Comparison of ENCODE assay signal across 13 cellular contexts in the genomic region with DNA sequence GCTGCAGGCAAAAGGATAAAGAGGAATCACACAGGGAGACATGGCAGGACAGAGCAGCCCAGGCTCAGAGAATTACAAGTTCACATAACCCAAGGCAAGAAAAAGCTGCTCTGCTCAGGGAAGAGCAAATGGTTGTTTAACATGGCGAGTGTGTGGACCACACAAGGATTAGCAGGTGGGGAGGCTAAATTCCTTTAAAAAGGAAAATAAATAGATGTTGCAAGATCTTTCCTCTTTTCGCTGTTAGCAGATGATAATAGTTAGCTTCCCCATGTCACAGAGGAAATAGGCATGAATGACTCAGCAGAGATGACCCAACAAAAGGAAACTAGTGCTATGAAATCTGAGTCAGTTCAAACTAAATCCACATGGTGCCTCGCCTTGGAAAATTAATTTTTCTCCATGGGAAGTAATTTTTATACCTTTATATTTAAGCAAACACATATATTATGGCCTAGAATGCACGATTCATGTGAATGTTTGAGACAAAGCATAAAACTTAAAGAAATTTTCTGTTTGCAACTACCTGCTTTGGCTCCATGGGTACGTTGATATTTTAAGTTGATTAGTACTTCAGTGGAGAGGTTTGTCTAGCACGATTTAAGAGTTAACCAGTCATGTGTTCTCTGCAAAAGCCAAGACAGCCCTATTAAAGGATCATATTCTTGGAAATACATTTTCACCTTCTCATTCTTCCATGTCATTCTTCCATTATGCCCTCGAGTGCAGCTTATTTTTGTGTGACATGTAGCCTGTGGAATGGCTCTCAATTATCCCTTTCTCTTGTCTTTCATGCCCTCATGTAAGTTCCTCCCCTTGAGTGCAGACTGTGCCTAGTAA. TPM values are rescaled to one million over a fixed set of nuclear protein-coding genes. Genes with fewer than 3 reads are reported as not detected.
DNase-seq lines count a peak whose midpoint lies in the region; ATAC-seq, FAIRE-seq and TF ChIP-seq lines count a peak whose summit lies in the region.
"Had no signal": no experiment of that assay in that cellular context is flagged by ENCODE, and none has a peak within 500 bp of the region (broad histone marks: within the 10 kb centered on the region; RNA-seq: fewer than 3 reads in every experiment).

No MANE protein-coding gene starts in this region.

- no peak overlapping the region for H3K4me3 ChIP-seq in sigmoid colon
- H3K4me3 ChIP-seq: dorsolateral prefrontal cortex, ovary had no signal

- TF ChIP-seq EP300 in sigmoid colon (IDR thresholded peaks at IDR 0.05): no peak

- intact Hi-C loops in sigmoid colon (cut with DNase I): no loop called here

- no peaks in the 10 kb centered on the region for H3K9me3 ChIP-seq in sigmoid colon
- H3K9me3 ChIP-seq: ovary had no signal

- no peak overlapping the region for H3K27ac ChIP-seq in sigmoid colon
- H3K27ac ChIP-seq: dorsolateral prefrontal cortex, ovary had no signal

- TF ChIP-seq CTCF in HFFc6 (IDR thresholded peaks at IDR 0.05) (peak; percentile 28; the same call in 1 of the 2 replicates), sigmoid colon (IDR thresholded peaks at IDR 0.05) (no peak), omental fat pad (IDR thresholded peaks at IDR 0.05) (no peak), D721Med (IDR thresholded peaks at IDR 0.05; ENCODE audit: insufficient read depth, missing control alignments) (no peak)

- peaks cover 11% of the 10 kb centered on the region for H3K9me3 Mint-ChIP-seq in HFFc6
- H3K9me3 Mint-ChIP-seq: stimulated activated naive CD8-positive, alpha-beta T cell treated with anti-CD3 and anti-CD28 coated beads, Interleukin-15, Interleukin-2, amounts not matched to agents 100 ng/mL and 50 ng/mL, for 24 hours had no signal

- H3K36me3 ChIP-seq in sigmoid colon: no peaks in the 10 kb centered on the region
- H3K36me3 ChIP-seq: ovary had no signal

- H3K27ac Mint-ChIP-seq in HFFc6: peak overlapping the region; percentile 94
- H3K27ac Mint-ChIP-seq: CD8-positive, alpha-beta memory T cell; stimulated activated naive CD8-positive, alpha-beta T cell treated with anti-CD3 and anti-CD28 coated beads, Interleukin-15, Interleukin-2, amounts not matched to agents 100 ng/mL and 50 ng/mL, for 24 hours had no signal

- FAIRE-seq in D721Med (lab: Jason Lieb, UNC): no peak

- TF ChIP-seq POLR2A in sigmoid colon (IDR thresholded peaks at IDR 0.05): no peak

- DNase-seq in 8988T (peak; percentile 24), HFFc6 (peak; percentile 94), fibroblast of the conjunctiva (ENCODE audit: low read depth) (peak; percentile 96), sigmoid colon (no peak), omental fat pad (ENCODE audit: low spot score) (no peak), D721Med (ENCODE audit: insufficient read length, low spot score) (no peak)
- DNase-seq in stimulated activated naive CD8-positive, alpha-beta T cell treated with anti-CD3 and anti-CD28 coated beads, Interleukin-15, Interleukin-2, amounts not matched to agents 100 U/mL and 50 U/mL, for 24 hours: no peak
- DNase-seq: activated CD4-positive, alpha-beta T cell treated with anti-CD3 and anti-CD28 coated beads for 48 hours; CD8-positive, alpha-beta memory T cell; dorsolateral prefrontal cortex; ovary had no signal

- peaks cover 14% of the 10 kb centered on the region for H3K36me3 Mint-ChIP-seq in HFFc6 (ENCODE audit: low read depth)
- H3K36me3 Mint-ChIP-seq: CD8-positive, alpha-beta memory T cell had no signal

- ATAC-seq in SK-N-SH treated with all-trans-retinoic acid at 6 μM for 48 hours (peak; percentile 92), omental fat pad (ENCODE audit: low FRiP score) (no peak)
- no peak for ATAC-seq in stimulated activated naive CD8-positive, alpha-beta T cell treated with anti-CD3 and anti-CD28 coated beads, Interleukin-15, Interleukin-2, amounts not matched to agents 100 U/mL and 50 U/mL, for 24 hours

- peaks cover 4% of the 10 kb centered on the region for H3K27me3 Mint-ChIP-seq in HFFc6 (ENCODE audit: insufficient read depth)

- H3K4me1 ChIP-seq in sigmoid colon: no peaks in the 10 kb centered on the region

- peaks cover 0 to 3% (median 0%) of the 10 kb centered on the region in 3 donors for H3K27me3 ChIP-seq in sigmoid colon
- H3K27me3 ChIP-seq: ovary had no signal

- 52 to 67% methylated on average over 7 of the region's 7 CpGs for WGBS in sigmoid colon, 2 donors

- peak overlapping the region; percentile 71 for H3K4me3 Mint-ChIP-seq in HFFc6
- H3K4me3 Mint-ChIP-seq: CD8-positive, alpha-beta memory T cell; stimulated activated naive CD8-positive, alpha-beta T cell treated with anti-CD3 and anti-CD28 coated beads, Interleukin-15, Interleukin-2, amounts not matched to agents 100 ng/mL and 50 ng/mL, for 24 hours had no signal

- H3K4me1 Mint-ChIP-seq in HFFc6 (ENCODE audit: low read depth): peaks cover 57% of the 10 kb centered on the region
- H3K4me1 Mint-ChIP-seq: CD8-positive, alpha-beta memory T cell had no signal

TF ChIP-seq in SK-N-SH treated with all-trans-retinoic acid at 6 μM for 48 hours, 23 proteins besides CTCF, POLR2A, EP300 and RAD21:
- TF ChIP-seq, protein P1, sequence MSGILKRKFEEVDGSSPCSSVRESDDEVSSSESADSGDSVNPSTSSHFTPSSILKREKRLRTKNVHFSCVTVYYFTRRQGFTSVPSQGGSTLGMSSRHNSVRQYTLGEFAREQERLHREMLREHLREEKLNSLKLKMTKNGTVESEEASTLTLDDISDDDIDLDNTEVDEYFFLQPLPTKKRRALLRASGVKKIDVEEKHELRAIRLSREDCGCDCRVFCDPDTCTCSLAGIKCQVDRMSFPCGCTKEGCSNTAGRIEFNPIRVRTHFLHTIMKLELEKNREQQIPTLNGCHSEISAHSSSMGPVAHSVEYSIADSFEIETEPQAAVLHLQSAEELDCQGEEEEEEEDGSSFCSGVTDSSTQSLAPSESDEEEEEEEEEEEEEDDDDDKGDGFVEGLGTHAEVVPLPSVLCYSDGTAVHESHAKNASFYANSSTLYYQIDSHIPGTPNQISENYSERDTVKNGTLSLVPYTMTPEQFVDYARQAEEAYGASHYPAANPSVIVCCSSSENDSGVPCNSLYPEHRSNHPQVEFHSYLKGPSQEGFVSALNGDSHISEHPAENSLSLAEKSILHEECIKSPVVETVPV (CRISPR knock-in tag; IDR thresholded peaks at IDR 0.05): no peak
- TF ChIP-seq ZFP3 (CRISPR knock-in tag; IDR thresholded peaks at IDR 0.05): no peak

RNA-seq across cellular contexts. Expression of a gene that starts 38.5 kb away (rescaled TPM):
- 10 to 100 TPM; 40.7 to 58.6 (median 46.8) TPM for total RNA-seq in HFFc6 (2021; fragmentation: NEBNext Ultra II Directional; extraction: Animal tissue kit (Norgen Biotek cat#: 25700))
- total RNA-seq in sigmoid colon: 1 to 10 TPM; 1.9 to 9.4 (median 3.3) TPM
- polyA plus RNA-seq in sigmoid colon: 1 to 10 TPM in 1 of 3 donors, under 1 TPM in 1, not detected in 1; 0.46 to 1.1 TPM
- 10 to 100 TPM in 2 of 4 donors, 1 to 10 TPM in 2; 3.3 to 48.4 (median 9.4) TPM for total RNA-seq in omental fat pad
- polyA plus RNA-seq: CD8-positive, alpha-beta memory T cell had no signal

RNA-seq across cellular contexts. Expression of a gene that starts 54.4 kb away (rescaled TPM):
- total RNA-seq in HFFc6 (2021; fragmentation: NEBNext Ultra II Directional; extraction: Animal tissue kit (Norgen Biotek cat#: 25700)): 100 to 1,000 TPM; 151 to 209 (median 191) TPM
- total RNA-seq in sigmoid colon: 10 to 100 TPM in 3 of 4 donors, 1 to 10 TPM in 1; 7.8 to 26.5 (median 17.2) TPM
- 1 to 10 TPM in 2 of 3 donors, under 1 TPM in 1; 0.92 to 6.6 (median 1.8) TPM for polyA plus RNA-seq in sigmoid colon
- total RNA-seq in omental fat pad: 10 to 100 TPM in 3 of 4 donors, 1 to 10 TPM in 1; 7.0 to 34.3 (median 23.0) TPM
- total RNA-seq: CD8-positive, alpha-beta memory T cell had no signal
- polyA plus RNA-seq: CD8-positive, alpha-beta memory T cell had no signal

Comparison
In these comparisons a context has a peak if more than half of its experiments do, and no peak if none do; other contexts are left out.
1. DNase-seq: peak in 8988T (single experiment), HFFc6 (single experiment) and fibroblast of the conjunctiva (single experiment); none in sigmoid colon (single experiment), omental fat pad (single experiment), D721Med (single experiment) and stimulated activated naive CD8-positive, alpha-beta T cell treated with anti-CD3 and anti-CD28 coated beads, Interleukin-15, Interleukin-2, amounts not matched to agents 100 U/mL and 50 U/mL, for 24 hours (single experiment).
2. RNA of a gene that starts 54.4 kb away (total RNA-seq): 151 to 209 TPM in HFFc6; 7.0 to 34.3 TPM in omental fat pad and 7.8 to 26.5 TPM in sigmoid colon; every median in the first group is over 4 times any median in the second.